ENCODE assay signal across 14 cellular contexts in the genomic region with DNA sequence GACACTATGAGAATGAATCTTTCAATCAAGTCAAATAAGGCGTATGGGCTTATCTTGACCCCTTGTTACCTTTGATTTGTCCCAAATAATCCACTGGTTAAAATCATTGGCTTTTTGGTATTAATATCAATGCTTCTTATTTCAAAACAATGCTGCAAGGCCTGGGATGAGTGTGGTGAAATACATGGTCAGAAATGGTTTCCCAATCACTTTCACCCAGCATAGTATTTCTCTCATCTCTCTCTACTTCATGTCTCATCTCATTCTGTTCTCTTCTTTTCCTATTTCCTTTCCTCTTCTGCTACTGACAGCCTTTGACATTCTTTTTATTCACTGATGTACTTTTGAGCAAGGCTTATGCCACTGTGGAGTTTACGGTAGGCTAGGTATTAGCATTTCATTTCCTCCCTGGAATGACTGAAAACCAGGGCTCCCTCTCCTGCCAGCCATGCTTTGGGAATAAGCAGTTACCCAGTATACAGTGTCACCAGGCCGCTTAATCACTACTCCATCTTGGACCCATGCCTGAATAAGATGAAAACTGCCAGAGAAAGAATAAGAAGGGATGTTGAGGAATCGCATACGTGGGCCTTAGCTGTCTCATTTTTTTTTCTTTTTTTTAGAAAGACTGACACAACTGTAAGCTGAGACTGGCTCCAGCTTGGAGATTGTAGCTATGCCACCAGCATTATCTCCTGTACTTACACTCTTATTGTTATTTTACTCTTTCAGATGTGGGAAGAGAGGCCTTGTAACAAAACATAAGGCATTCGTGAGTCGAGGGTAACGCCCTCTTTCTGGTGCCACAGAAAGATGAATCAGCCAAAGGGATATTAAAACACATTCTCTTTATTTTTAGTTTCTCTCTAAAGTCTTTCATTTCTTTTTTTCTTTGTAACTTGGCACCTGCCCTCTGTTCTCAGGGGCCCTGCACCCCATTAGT. TPM values are rescaled to one million over a fixed set of nuclear protein-coding genes. Genes with fewer than 3 reads are reported as not detected.
DNase-seq lines count a peak whose midpoint lies in the region; ATAC-seq and TF ChIP-seq lines count a peak whose summit lies in the region.
"Had no signal": no experiment of that assay in that cellular context is flagged by ENCODE, and none has a peak within 500 bp of the region (broad histone marks: within the 10 kb centered on the region; RNA-seq: fewer than 3 reads in every experiment).

No MANE protein-coding gene starts in this region.

- TF ChIP-seq CTCF in gastrocnemius medialis (IDR thresholded peaks at IDR 0.05 in 4 of 5, conservative IDR thresholded peaks at IDR 0.05 in 1 of 5): no peak

- H3K4me1 ChIP-seq in SJSA1 (replicated peaks) (peaks cover 29% of the 10 kb centered on the region), gastrocnemius medialis (peaks cover 36 to 39% of the 10 kb centered on the region in 2 donors)
- H3K4me1 ChIP-seq: spleen had no signal

- H3K4me3 ChIP-seq in SJSA1: no peak overlapping the region
- H3K4me3 ChIP-seq in gastrocnemius medialis: peak overlapping the region in 2 of 4 donors; percentile 10 to 12
- H3K4me3 ChIP-seq: spleen had no signal

- H3K36me3 Mint-ChIP-seq in activated CD8-positive, alpha-beta T cell treated with anti-CD3 and anti-CD28 coated beads, Interleukin-2, amount 10 ng/mL, durations not matched to agents 7 days and 5 days (ENCODE audit: low read depth): no peaks in the 10 kb centered on the region
- H3K36me3 Mint-ChIP-seq: CD14-positive monocyte had no signal

- no peaks in the 10 kb centered on the region for H3K9me3 Mint-ChIP-seq in activated CD8-positive, alpha-beta T cell treated with anti-CD3 and anti-CD28 coated beads, Interleukin-2, amount 10 ng/mL, durations not matched to agents 7 days and 5 days (ENCODE audit: insufficient read depth)
- H3K9me3 Mint-ChIP-seq: endodermal cell had no signal

- H3K9me3 ChIP-seq in SJSA1 (replicated peaks) (no peaks in the 10 kb centered on the region; the same call in 1 of the 2 replicates), gastrocnemius medialis (no peaks in the 10 kb centered on the region)
- H3K9me3 ChIP-seq: spleen had no signal

- no peak overlapping the region for H3K4me3 Mint-ChIP-seq in activated CD8-positive, alpha-beta T cell treated with anti-CD3 and anti-CD28 coated beads, Interleukin-2, amount 10 ng/mL, durations not matched to agents 7 days and 5 days
- H3K4me3 Mint-ChIP-seq: CD14-positive monocyte, endodermal cell had no signal

- CTCF ChIA-PET in activated CD8-positive, alpha-beta T cell treated with anti-CD3 and anti-CD28 coated beads, Interleukin-2, amount 10 ng/mL, durations not matched to agents 7 days and 5 days (lab: Charles Lee): no interaction called here

- ATAC-seq in left cardiac atrium (peak; percentile 16 to 39), gastrocnemius medialis (peak; percentile 71 to 77), HG03521 (IDR thresholded peaks at IDR 0.05; ENCODE audit: unreplicated experiment) (no peak)
- no peak for ATAC-seq in activated CD8-positive, alpha-beta T cell treated with anti-CD3 and anti-CD28 coated beads, Interleukin-2, amount 10 ng/mL, durations not matched to agents 7 days and 5 days

- H3K27me3 Mint-ChIP-seq in activated CD8-positive, alpha-beta T cell treated with anti-CD3 and anti-CD28 coated beads, Interleukin-2, amount 10 ng/mL, durations not matched to agents 7 days and 5 days (ENCODE audit: low read depth): no peaks in the 10 kb centered on the region

- no peak overlapping the region for H3K27ac Mint-ChIP-seq in activated CD8-positive, alpha-beta T cell treated with anti-CD3 and anti-CD28 coated beads, Interleukin-2, amount 10 ng/mL, durations not matched to agents 7 days and 5 days
- H3K27ac Mint-ChIP-seq: CD14-positive monocyte, endodermal cell had no signal

- TF ChIP-seq POLR2A in gastrocnemius medialis (IDR thresholded peaks at IDR 0.05): no peak

- DNase-seq in ELR (ENCODE audit: low read depth) (peak; percentile 6), SJSA1 (ENCODE audit: low read depth in 1 of 2, low spot score in 2 of 2) (no peak), left cardiac atrium (no peak), gastrocnemius medialis (peak; percentile 11 to 46), ACHN (no peak), NCI-H1436 treated with DMSO at 0.1 percent for 48 hours (lab: John Stamatoyannopoulos, UW) (no peak)
- no peak for DNase-seq in activated CD8-positive, alpha-beta T cell treated with anti-CD3 and anti-CD28 coated beads, Interleukin-2, amount 10 ng/mL, durations not matched to agents 7 days and 5 days
- DNase-seq: amniotic stem cell, endodermal cell, NCI-H510A, spleen, WERI-Rb-1 had no signal

- H3K36me3 ChIP-seq in SJSA1 (no peaks in the 10 kb centered on the region), gastrocnemius medialis (no peaks in the 10 kb centered on the region)
- H3K36me3 ChIP-seq: spleen, WERI-Rb-1 had no signal

- in situ Hi-C loops in gastrocnemius medialis (cut with MboI; ENCODE audit: low sequenced_read_pairs in 4 of 4): no loop called here
- in situ Hi-C loops in ACHN (cut with HindIII; ENCODE audit: low pct_ligation_motif_present, low pct_unique_long_range_greater_than_20kb, low sequenced_read_pairs): no loop called here

- no peaks in the 10 kb centered on the region for H3K27me3 ChIP-seq in SJSA1 (replicated peaks)
- H3K27me3 ChIP-seq in gastrocnemius medialis: no peaks in the 10 kb centered on the region
- H3K27me3 ChIP-seq: spleen had no signal

- peaks cover 4% of the 10 kb centered on the region for H3K4me1 Mint-ChIP-seq in activated CD8-positive, alpha-beta T cell treated with anti-CD3 and anti-CD28 coated beads, Interleukin-2, amount 10 ng/mL, durations not matched to agents 7 days and 5 days (ENCODE audit: low read depth)
- H3K4me1 Mint-ChIP-seq: CD14-positive monocyte, endodermal cell had no signal

- POLR2A ChIA-PET in activated CD8-positive, alpha-beta T cell treated with anti-CD3 and anti-CD28 coated beads, Interleukin-2, amount 10 ng/mL, durations not matched to agents 7 days and 5 days (lab: Charles Lee): no interaction called here

- H3K27ac ChIP-seq in SJSA1 (peak overlapping the region; percentile 24; the same call in 1 of the 2 replicates), gastrocnemius medialis (peak overlapping the region; percentile 84 to 93 (median 91))
- H3K27ac ChIP-seq: WERI-Rb-1 had no signal

- intact Hi-C loops in left cardiac atrium (cut with DNase I): no loop called here
- intact Hi-C loops in gastrocnemius medialis (cut with DNase I; ENCODE audit: low total_unique reads): loop anchor here (1.0 to 2.0 kb wide), 4 partner anchors 19 to 78 kb away; a partner anchor contains a TSS

RNA-seq across cellular contexts. Expression of a gene that starts 53.5 kb away (rescaled TPM):
- 0.16 and 0.68 TPM in 2 replicates for total RNA-seq in SJSA1 (2014; rRNA removed; shearing (Covaris generic))
- total RNA-seq in left cardiac atrium (10 to 100 TPM; 61.6 to 75.9 TPM), gastrocnemius medialis (10 to 100 TPM in 3 of 4 donors, 1 to 10 TPM in 1; 8.3 to 22.7 (median 17.9) TPM)
- total RNA-seq in activated CD8-positive, alpha-beta T cell treated with anti-CD3 and anti-CD28 coated beads, Interleukin-2, amount 10 ng/mL, durations not matched to agents 7 days and 5 days: 1 to 10 TPM in 1 of 2 experiments, under 1 TPM in 1; 0.52 to 1.2 TPM
- total RNA-seq: endodermal cell had no signal

Comparison
In these comparisons a context has a peak if more than half of its experiments do, and no peak if none do; other contexts are left out.
1. DNase-seq: peak in ELR (single experiment) and gastrocnemius medialis (2 of 2); none in SJSA1 (0 of 2), left cardiac atrium (single experiment), ACHN (single experiment), activated CD8-positive, alpha-beta T cell treated with anti-CD3 and anti-CD28 coated beads, Interleukin-2, amount 10 ng/mL, durations not matched to agents 7 days and 5 days (single experiment) and NCI-H1436 treated with DMSO at 0.1 percent for 48 hours (single experiment).
2. ATAC-seq: peak in left cardiac atrium (2 of 2) and gastrocnemius medialis (2 of 2); none in activated CD8-positive, alpha-beta T cell treated with anti-CD3 and anti-CD28 coated beads, Interleukin-2, amount 10 ng/mL, durations not matched to agents 7 days and 5 days (single experiment) and HG03521 (single experiment).